Comparison of ENCODE assay signal across 12 cellular contexts in the genomic region with DNA sequence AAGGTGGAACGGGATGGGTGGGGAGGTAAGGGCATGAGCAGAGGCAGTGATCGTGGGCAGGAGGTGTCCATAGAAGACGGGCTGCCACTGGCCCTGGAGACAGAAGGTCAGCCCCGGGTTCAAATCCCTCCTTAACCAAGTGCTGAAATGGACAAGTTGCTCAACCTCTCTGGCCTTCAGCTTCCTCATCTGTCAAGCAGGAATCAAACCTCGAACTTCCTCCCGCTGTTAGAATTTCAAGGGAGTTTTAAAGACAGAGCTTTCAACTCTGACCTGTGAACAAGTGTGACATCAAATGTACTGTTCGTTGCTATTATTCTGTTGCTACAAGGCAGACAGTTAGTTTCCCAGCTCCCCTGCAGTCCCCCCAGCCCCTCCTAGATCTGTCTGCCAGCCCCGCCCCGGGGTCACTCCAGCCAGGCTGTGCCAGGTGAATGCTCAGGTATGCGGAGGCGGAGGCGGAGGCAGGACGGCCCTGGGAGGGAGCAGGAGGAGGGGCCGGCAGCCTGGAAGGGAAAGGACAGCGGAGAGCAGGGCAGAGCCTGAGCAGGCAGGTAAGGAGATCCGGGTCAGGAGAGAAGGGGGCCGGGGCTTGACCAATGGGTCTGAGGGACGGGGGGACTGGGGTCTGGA. TPM values are rescaled to one million over a fixed set of nuclear protein-coding genes. Genes with fewer than 3 reads are reported as not detected.
DNase-seq lines count a peak whose midpoint lies in the region; ATAC-seq and TF ChIP-seq lines count a peak whose summit lies in the region.
"Had no signal": no experiment of that assay in that cellular context is flagged by ENCODE, and none has a peak within 500 bp of the region (broad histone marks: within the 10 kb centered on the region; RNA-seq: fewer than 3 reads in every experiment).

EPS8L1 (plus strand) TSS at position 504 of the 633 bp plus-strand sequence. CDS start 576 bp downstream, outside the sequence.

- H3K9me3 ChIP-seq in mucosa of descending colon = no peaks in the 10 kb centered on the region
- H3K9me3 ChIP-seq in SJCRH30 (replicated peaks) = no peaks in the 10 kb centered on the region
- H3K9me3 ChIP-seq: adrenal gland had no signal

- TF ChIP-seq POLR2A in NB4 (IDR thresholded peaks at IDR 0.05; ENCODE audit: extremely low read depth, insufficient read length) = no peak

- peak within 1 kb of the TSS; percentile 22 for H3K4me3 Mint-ChIP-seq in endothelial cell (ENCODE audit: unreplicated experiment)

- TF ChIP-seq CTCF in 22Rv1 (IDR thresholded peaks at IDR 0.05) (no peak), NB4 (IDR thresholded peaks at IDR 0.05; ENCODE audit: low read depth, low read length) (no peak), endothelial cell (IDR thresholded peaks at IDR 0.05; ENCODE audit: unreplicated experiment) (no peak), mucosa of descending colon (IDR thresholded peaks at IDR 0.05) (no peak)

- no peaks in the 10 kb centered on the region for H3K9me3 Mint-ChIP-seq in endothelial cell (ENCODE audit: unreplicated experiment)

- peaks cover 15% of the 10 kb centered on the region for H3K27me3 Mint-ChIP-seq in endothelial cell (ENCODE audit: unreplicated experiment)

- DNase-seq in NB4 (ENCODE audit: low read depth) (peak; percentile 77), endothelial cell (ENCODE audit: low spot score) (no peak), mucosa of descending colon (peak; percentile 79 to 89 (median 86)), inferior parietal cortex (ENCODE audit: extremely low spot score) (no peak), SJCRH30 (no peak)
- DNase-seq: activated CD4-positive, alpha-beta T cell treated with anti-CD3 and anti-CD28 coated beads for 4 hours; adrenal gland; MG63; naive thymus-derived CD4-positive, alpha-beta T cell had no signal

- H3K27me3 ChIP-seq in SJCRH30 = no peaks in the 10 kb centered on the region

- H3K4me1 Mint-ChIP-seq in endothelial cell (ENCODE audit: unreplicated experiment) = peaks cover 8% of the 10 kb centered on the region

- peaks cover 24% of the 10 kb centered on the region for H3K4me1 ChIP-seq in mucosa of descending colon (ENCODE audit: low read depth)
- peaks cover 18% of the 10 kb centered on the region for H3K4me1 ChIP-seq in SJCRH30

- no peak within 1 kb of the TSS for H3K27ac Mint-ChIP-seq in endothelial cell (ENCODE audit: unreplicated experiment)
- H3K27ac Mint-ChIP-seq: naive thymus-derived CD4-positive, alpha-beta T cell had no signal

- H3K36me3 ChIP-seq in mucosa of descending colon (ENCODE audit: low read depth) = no peaks in the 10 kb centered on the region
- no peaks in the 10 kb centered on the region for H3K36me3 ChIP-seq in SJCRH30
- H3K36me3 ChIP-seq: adrenal gland, MG63 had no signal

- no peak within 1 kb of the TSS for H3K4me3 ChIP-seq in NB4 (ENCODE audit: low read depth, low read length)
- H3K4me3 ChIP-seq in mucosa of descending colon = no peak within 1 kb of the TSS
- no peak within 1 kb of the TSS for H3K4me3 ChIP-seq in SJCRH30
- H3K4me3 ChIP-seq: adrenal gland, MG63 had no signal

- intact Hi-C loops in mucosa of descending colon (cut with DNase I, micrococcal nuclease) = no loop called here

- H3K36me3 Mint-ChIP-seq in endothelial cell (ENCODE audit: low read depth, unreplicated experiment) = peaks cover 8% of the 10 kb centered on the region

- H3K27ac ChIP-seq in 22Rv1 = peak within 1 kb of the TSS; percentile 51
- H3K27ac ChIP-seq in SJCRH30 = no peak within 1 kb of the TSS
- H3K27ac ChIP-seq: adrenal gland had no signal

- ATAC-seq in mucosa of descending colon = peak; percentile 72
- no peak for ATAC-seq in HG03280 (IDR thresholded peaks at IDR 0.05; ENCODE audit: unreplicated experiment)
- no peak for ATAC-seq in HG02798 (IDR thresholded peaks at IDR 0.05; ENCODE audit: poor library complexity, unreplicated experiment)
- ATAC-seq: naive thymus-derived CD4-positive, alpha-beta T cell had no signal

RNA-seq across cellular contexts. Expression of gene EPS8L1, which starts in this region (rescaled TPM):
- 24.6 TPM for total RNA-seq in endothelial cell (ENCODE audit: unreplicated experiment)
- 10 to 100 TPM; 20.7 to 79.6 (median 36.0) TPM for total RNA-seq in mucosa of descending colon
- 1.4 and 1.7 TPM in 2 replicates for total RNA-seq in SJCRH30 (2014; rRNA removed; shearing (Covaris generic))

Comparison
In these comparisons a context has a peak if more than half of its experiments do, and no peak if none do; other contexts are left out.
1. DNase-seq: peak in NB4 (single experiment) and mucosa of descending colon (3 of 3); none in endothelial cell (single experiment), inferior parietal cortex (single experiment) and SJCRH30 (0 of 2).